15 cellular contexts compared by ENCODE assay signal in genomic region chr12:109963743-109964429, GRCh38. TPM values are rescaled to one million over a fixed set of nuclear protein-coding genes. Genes with fewer than 3 reads are reported as not detected.
DNase-seq lines count a peak whose midpoint lies in the region; FAIRE-seq and TF ChIP-seq lines count a peak whose summit lies in the region.
"Had no signal": no experiment of that assay in that cellular context is flagged by ENCODE, and none has a peak within 500 bp of the region (broad histone marks: within the 10 kb centered on the region; RNA-seq: fewer than 3 reads in every experiment).

No MANE protein-coding gene starts in this region.

- FAIRE-seq in endothelial cell of umbilical vein (lab: Jason Lieb, UNC): peak; percentile 89
- FAIRE-seq: kidney had no signal

- POLR2A ChIA-PET in endothelial cell of umbilical vein (lab: Charles Lee): interaction anchor here (0.6 kb wide), 1 partner anchor 25 kb away, joined by 9 read pairs; no protein-coding TSS in a partner anchor

- TF ChIP-seq CTCF in endothelial cell of umbilical vein (IDR thresholded peaks at IDR 0.05; ENCODE audit: extremely low read depth in 1 of 2, insufficient read depth in 1 of 2, low read depth in 1 of 2, low read length in 2 of 2) (no peak), nephron progenitor cell (IDR thresholded peaks at IDR 0.05) (no peak)

- H3K27me3 ChIP-seq in endothelial cell of umbilical vein (ENCODE audit: control insufficient read depth in 2 of 2, insufficient read depth in 2 of 2, low read length in 2 of 2): no peaks in the 10 kb centered on the region

- dilution Hi-C loops in endothelial cell of umbilical vein (cut with MboI; ENCODE audit: extremely low pct_ligation_motif_present, low sequenced_read_pairs): no loop called here

- H3K4me3 ChIP-seq in endothelial cell of umbilical vein (replicated peaks in 1 of 3; ENCODE audit: insufficient read depth in 1 of 3, low read depth in 1 of 3, low read length in 3 of 3): no peak overlapping the region

- H3K9me3 ChIP-seq in endothelial cell of umbilical vein (replicated peaks; ENCODE audit: control insufficient read depth, insufficient read depth, low read length): no peaks in the 10 kb centered on the region
- H3K9me3 ChIP-seq: Caco-2 had no signal

- no peaks in the 10 kb centered on the region for H3K79me2 ChIP-seq in endothelial cell of umbilical vein (ENCODE audit: control insufficient read depth, insufficient read depth, low read length)

- CTCF ChIA-PET in endothelial cell of umbilical vein (lab: Charles Lee): interaction anchor here (0.8 to 1.6 kb wide), 6 partner anchors 12 to 467 kb away, joined by 3 to 8 read pairs (median 4); partner anchors contain the start of gene TCHP

- H3K27ac ChIP-seq in endothelial cell of umbilical vein (ENCODE audit: insufficient read depth, low read depth, low read length): no peak overlapping the region
- H3K27ac ChIP-seq: KMS-11 had no signal

- H3K36me3 ChIP-seq in endothelial cell of umbilical vein (ENCODE audit: control insufficient read depth in 2 of 2, extremely low read depth in 1 of 2, insufficient read depth in 2 of 2, low read length in 2 of 2): peaks cover 18 to 20% of the 10 kb centered on the region in 2 experiments

- H3K4me2 ChIP-seq in endothelial cell of umbilical vein (ENCODE audit: insufficient read depth, low read length): no peak overlapping the region
- H3K4me2 ChIP-seq: KMS-11 had no signal

- peaks cover 58% of the 10 kb centered on the region for H3K36me3 Mint-ChIP-seq in nephron progenitor cell (ENCODE audit: low read depth)

- peaks cover 16% of the 10 kb centered on the region for H3K4me1 ChIP-seq in endothelial cell of umbilical vein (ENCODE audit: control insufficient read depth, extremely low read depth, insufficient read depth, low read length)
- H3K4me1 ChIP-seq: Caco-2 had no signal

- intact Hi-C loops in endothelial cell of umbilical vein (cut with micrococcal nuclease): no loop called here

- H3K27ac Mint-ChIP-seq in nephron progenitor cell: peak overlapping the region; percentile 66

- no peaks in the 10 kb centered on the region for H3K4me1 Mint-ChIP-seq in nephron progenitor cell

- H3K9ac ChIP-seq in endothelial cell of umbilical vein (replicated peaks; ENCODE audit: extremely low read depth, insufficient read depth, low read length): no peak overlapping the region
- H3K9ac ChIP-seq: KMS-11 had no signal

- H3K27me3 Mint-ChIP-seq in nephron progenitor cell (ENCODE audit: low read depth, poor library complexity): no peaks in the 10 kb centered on the region

- H3K4me3 Mint-ChIP-seq in nephron progenitor cell: no peak overlapping the region

- no peaks in the 10 kb centered on the region for H4K20me1 ChIP-seq in endothelial cell of umbilical vein (replicated peaks; ENCODE audit: control insufficient read depth, extremely low read depth, insufficient read depth, low read length)

- no peaks in the 10 kb centered on the region for H3K9me3 Mint-ChIP-seq in nephron progenitor cell

- TF ChIP-seq POLR2A in endothelial cell of umbilical vein (IDR thresholded peaks at IDR 0.05; ENCODE audit: low read depth, low read length): no peak

- no TSS peak for BruUV-seq in endothelial cell of umbilical vein (replicated peaks; lab: Mats Ljungman, UMichigan)

- no peaks in the 10 kb centered on the region for H3K9me1 ChIP-seq in endothelial cell of umbilical vein (replicated peaks; ENCODE audit: control insufficient read depth, extremely low read depth, insufficient read depth, low read length)

- DNase-seq in AG20443 (ENCODE audit: low spot score) (peak; percentile 66), LHCN-M2 (ENCODE audit: low read depth) (peak; percentile 38), endothelial cell of umbilical vein (ENCODE audit: low read depth, low spot score) (peak; percentile 79), nephron progenitor cell (no peak), germinal center (ENCODE audit: low spot score) (no peak), NCI-H526 (lab: John Stamatoyannopoulos, UW) (no peak), DMS 273 (lab: John Stamatoyannopoulos, UW; ENCODE audit: unreplicated experiment) (no peak)
- DNase-seq in activated CD8-positive, alpha-beta memory T cell treated with anti-CD3 and anti-CD28 coated beads, Interleukin-2, amount 50 U/mL, for 4 hours: no peak
- DNase-seq: activated CD4-positive, alpha-beta T cell treated with anti-CD3 and anti-CD28 coated beads, Interleukin-2, amount 50 U/mL, for 1 hour; Caco-2; kidney; NCI-H446; SHP77 treated with DMSO at 0.1 percent for 48 hours; substantia nigra had no signal

- H2AFZ ChIP-seq in endothelial cell of umbilical vein (ENCODE audit: low read depth, low read length): no peak overlapping the region

TF ChIP-seq in endothelial cell of umbilical vein, 7 proteins besides CTCF, POLR2A, EP300 and RAD21:
- TF ChIP-seq POLR2AphosphoS5 (IDR thresholded peaks at IDR 0.05; ENCODE audit: insufficient read depth, low read depth, low read length) (peak; percentile 40), EZH2 (IDR thresholded peaks at IDR 0.05; ENCODE audit: borderline replicate concordance, low read depth, low read length, severe bottlenecking) (no peak), MAX (IDR thresholded peaks at IDR 0.05; ENCODE audit: insufficient read depth, insufficient read length) (no peak), FOS (IDR thresholded peaks at IDR 0.05; ENCODE audit: borderline replicate concordance, insufficient read depth, low read length) (peak; percentile 39), GATA2 (IDR thresholded peaks at IDR 0.05; ENCODE audit: insufficient read depth, insufficient read length, low read depth, low read length) (peak; percentile 82)

RNA-seq across cellular contexts. Expression of gene GIT2, which starts 32.3 kb away (rescaled TPM):
- total RNA-seq in LHCN-M2 (2014; rRNA removed) (31.4 and 38.4 TPM in 2 replicates), endothelial cell of umbilical vein (67.7 and 77.2 TPM in 2 replicates)
- 24.7 TPM for polyA plus RNA-seq in LHCN-M2 (2012)
- polyA plus RNA-seq in endothelial cell of umbilical vein: 32.5 and 37.3 TPM in 2 replicates
- 34.1 and 34.6 TPM in 2 replicates for polyA plus RNA-seq in endothelial cell of umbilical vein (2011; cell fraction: cytosol; rRNA removed)
- 122 and 128 TPM in 2 replicates for polyA plus RNA-seq in endothelial cell of umbilical vein (2011; cell fraction: nucleus; rRNA removed)
- 37.4 and 38.7 TPM in 2 replicates for polyA plus RNA-seq in endothelial cell of umbilical vein (2012)
- 83.4 and 88.7 TPM in 2 replicates for polyA minus RNA-seq in endothelial cell of umbilical vein
- 10.2 TPM for polyA minus RNA-seq in endothelial cell of umbilical vein (2011; cell fraction: cytosol; rRNA and poly(A)+ RNA removed)
- polyA minus RNA-seq in endothelial cell of umbilical vein (2011; cell fraction: nucleus; rRNA and poly(A)+ RNA removed): 94.9 and 130 TPM in 2 replicates

RNA-seq across cellular contexts. Expression of gene ANKRD13A, which starts 35.3 kb away (rescaled TPM):
- 90.2 and 99.1 TPM in 2 replicates for total RNA-seq in LHCN-M2 (2014; rRNA removed)
- 63.1 TPM for polyA plus RNA-seq in LHCN-M2 (2012)
- 36.2 and 37.0 TPM in 2 replicates for total RNA-seq in endothelial cell of umbilical vein
- 43.9 and 49.8 TPM in 2 replicates for polyA plus RNA-seq in endothelial cell of umbilical vein
- 29.6 and 34.0 TPM in 2 replicates for polyA plus RNA-seq in endothelial cell of umbilical vein (2011; cell fraction: cytosol; rRNA removed)
- 60.8 and 83.6 TPM in 2 replicates for polyA plus RNA-seq in endothelial cell of umbilical vein (2011; cell fraction: nucleus; rRNA removed)
- polyA plus RNA-seq in endothelial cell of umbilical vein (2012): 24.3 and 28.2 TPM in 2 replicates
- 54.7 and 55.6 TPM in 2 replicates for polyA minus RNA-seq in endothelial cell of umbilical vein
- polyA minus RNA-seq in endothelial cell of umbilical vein (2011; cell fraction: cytosol; rRNA and poly(A)+ RNA removed): 16.3 TPM
- 18.2 and 25.9 TPM in 2 replicates for polyA minus RNA-seq in endothelial cell of umbilical vein (2011; cell fraction: nucleus; rRNA and poly(A)+ RNA removed)

Comparison
In these comparisons a context has a peak if more than half of its experiments do, and no peak if none do; other contexts are left out.
1. DNase-seq: peak in AG20443 (single experiment), LHCN-M2 (single experiment) and endothelial cell of umbilical vein (single experiment); none in nephron progenitor cell (single experiment), activated CD8-positive, alpha-beta memory T cell treated with anti-CD3 and anti-CD28 coated beads, Interleukin-2, amount 50 U/mL, for 4 hours (single experiment), germinal center (single experiment), NCI-H526 (0 of 2) and DMS 273 (single experiment).